ENCODE assay signal across 8 cellular contexts in genomic region chr6:27831434-27832081, GRCh38.
DNase-seq lines count a peak whose midpoint lies in the region; ATAC-seq and TF ChIP-seq lines count a peak whose summit lies in the region.
"Not testable (repeated sequence)": the region's sequence is repeated elsewhere in the genome, so short reads cannot be mapped to it uniquely, and the experiment has no call there.

No MANE protein-coding gene starts in this region.

- ATAC-seq in GM21381 (IDR thresholded peaks at IDR 0.05; ENCODE audit: unreplicated experiment) = peak; percentile 75
- peak; percentile 70 for ATAC-seq in HG03469 (IDR thresholded peaks at IDR 0.05; ENCODE audit: unreplicated experiment)

- H3K4me3 Mint-ChIP-seq in Caco-2 (ENCODE audit: unreplicated experiment) = peak overlapping the region; percentile 95
- H3K4me3 Mint-ChIP-seq in activated CD4-positive, alpha-beta T cell treated with anti-CD3 and anti-CD28 coated beads, Interleukin-2, amount 10 ng/mL, durations not matched to agents 7 days and 5 days = peak overlapping the region; percentile 76

- H3K4me1 Mint-ChIP-seq in Caco-2 (ENCODE audit: low read depth, unreplicated experiment) = peaks cover 15% of the 10 kb centered on the region
- peaks cover 43% of the 10 kb centered on the region for H3K4me1 Mint-ChIP-seq in activated CD4-positive, alpha-beta T cell treated with anti-CD3 and anti-CD28 coated beads, Interleukin-2, amount 10 ng/mL, durations not matched to agents 7 days and 5 days

- not testable (repeated sequence) for TF ChIP-seq POLR2A in lower leg skin (IDR thresholded peaks at IDR 0.05)

- H3K36me3 Mint-ChIP-seq in Caco-2 (ENCODE audit: insufficient read depth, unreplicated experiment) = peaks cover 57% of the 10 kb centered on the region
- H3K36me3 Mint-ChIP-seq in activated CD4-positive, alpha-beta T cell treated with anti-CD3 and anti-CD28 coated beads, Interleukin-2, amount 10 ng/mL, durations not matched to agents 7 days and 5 days (ENCODE audit: low read depth) = peaks cover 12% of the 10 kb centered on the region

- not testable (repeated sequence) for H3K27me3 ChIP-seq in Caco-2 (replicated peaks; ENCODE audit: control insufficient read depth, insufficient read depth, low read length)

- WGBS in lower leg skin, 2 donors = 4% methylated on average over 20 to 24 of the region's 26 CpGs

- peak; percentile 94 to 95 for DNase-seq in Caco-2
- peak; percentile 76 for DNase-seq in NCI-H774 (lab: John Stamatoyannopoulos, UW)
- DNase-seq in activated CD4-positive, alpha-beta T cell treated with anti-CD3 and anti-CD28 coated beads, Interleukin-2, amount 10 ng/mL, durations not matched to agents 7 days and 5 days = peak; percentile 90
- DNase-seq in dermis blood vessel endothelial cell = peak; percentile 64
- DNase-seq in lower leg skin (ENCODE audit: low spot score in 2 of 2) = peak; percentile 51 to 95
- DNase-seq in stimulated activated CD4-positive, alpha-beta T cell treated with anti-CD3 and anti-CD28 coated beads, Interleukin-4, amount 100 ng/mL, for 1 hour = peak; percentile 69

- intact Hi-C loops in Caco-2 (cut with micrococcal nuclease; ENCODE audit: unreplicated experiment) = loop anchor here (10.0 kb wide), 2 partner anchors 1557 to 1807 kb away; a partner anchor contains a TSS
- intact Hi-C loops in lower leg skin (cut with DNase I; ENCODE audit: low total_unique reads) = not testable (repeated sequence)

- not testable (repeated sequence) for H3K36me3 ChIP-seq in Caco-2 (ENCODE audit: control insufficient read depth, insufficient read depth, low read length)

- not testable (repeated sequence) for H3K27me3 Mint-ChIP-seq in Caco-2 (ENCODE audit: insufficient read depth, unreplicated experiment); activated CD4-positive, alpha-beta T cell treated with anti-CD3 and anti-CD28 coated beads, Interleukin-2, amount 10 ng/mL, durations not matched to agents 7 days and 5 days

- not testable (repeated sequence) for TF ChIP-seq CTCF in Caco-2 (IDR thresholded peaks at IDR 0.05; ENCODE audit: insufficient read depth in 1 of 2, low read depth in 1 of 2, low read length in 1 of 2, severe bottlenecking in 1 of 2, unreplicated experiment in 1 of 2); lower leg skin (IDR thresholded peaks at IDR 0.05)

- H3K9me3 ChIP-seq in Caco-2 = not testable (repeated sequence)

- H3K27ac Mint-ChIP-seq in Caco-2 (ENCODE audit: unreplicated experiment) = peak overlapping the region; percentile 99
- H3K27ac Mint-ChIP-seq in activated CD4-positive, alpha-beta T cell treated with anti-CD3 and anti-CD28 coated beads, Interleukin-2, amount 10 ng/mL, durations not matched to agents 7 days and 5 days = peak overlapping the region; percentile 95

- H3K4me1 ChIP-seq in Caco-2 = peaks cover 14% of the 10 kb centered on the region; the same call in 1 of the 2 replicates

- peak overlapping the region; percentile 16; the same call in 1 of the 2 replicates for H3K4me3 ChIP-seq in Caco-2 (ENCODE audit: low read depth, low read length)
- H3K4me3 ChIP-seq in lower leg skin (ENCODE audit: low read depth, poor library complexity, severe bottlenecking) = not testable (repeated sequence)

- not testable (repeated sequence) for H3K9me3 Mint-ChIP-seq in Caco-2 (ENCODE audit: unreplicated experiment); activated CD4-positive, alpha-beta T cell treated with anti-CD3 and anti-CD28 coated beads, Interleukin-2, amount 10 ng/mL, durations not matched to agents 7 days and 5 days

- POLR2A ChIA-PET in Caco-2 (lab: Charles Lee) = interaction anchor here (0.6 to 9.8 kb wide), 12 partner anchors 17 to 1164 kb away, joined by 3 to 325 read pairs (median 4); a partner anchor contains a TSS
- POLR2A ChIA-PET in activated CD4-positive, alpha-beta T cell treated with anti-CD3 and anti-CD28 coated beads, Interleukin-2, amount 10 ng/mL, durations not matched to agents 7 days and 5 days (lab: Charles Lee) = interaction anchor here (0.6 to 11.7 kb wide), 4 partner anchors 27 to 685 kb away, joined by 4 to 553 read pairs (median 10); a partner anchor contains a TSS

- BruUV-seq in Caco-2 (replicated peaks; lab: Mats Ljungman, UMichigan) = not testable (repeated sequence)

- CTCF ChIA-PET in Caco-2 (lab: Charles Lee) = not testable (repeated sequence)
- CTCF ChIA-PET in activated CD4-positive, alpha-beta T cell treated with anti-CD3 and anti-CD28 coated beads, Interleukin-2, amount 10 ng/mL, durations not matched to agents 7 days and 5 days (lab: Charles Lee) = interaction anchor here (0.6 kb wide), 1 partner anchor 506 kb away, joined by 4 read pairs; no protein-coding TSS in a partner anchor
